17 cellular contexts compared by ENCODE assay signal in genomic region chr10:83724471-83725241, GRCh38.
DNase-seq lines count a peak whose midpoint lies in the region; ATAC-seq, FAIRE-seq and TF ChIP-seq lines count a peak whose summit lies in the region.
"Had no signal": no experiment of that assay in that cellular context is flagged by ENCODE, and none has a peak within 500 bp of the region (broad histone marks: within the 10 kb centered on the region; RNA-seq: fewer than 3 reads in every experiment).

No MANE protein-coding gene starts in this region.

- H3K4me3 ChIP-seq in neuronal stem cell (ENCODE audit: low read length in 2 of 2) = no peak overlapping the region
- H3K4me3 ChIP-seq: lung, vagina had no signal

- no peak overlapping the region for H2BK12ac ChIP-seq in neuronal stem cell (ENCODE audit: low read length)

- H3K9me3 ChIP-seq in neuronal stem cell (replicated peaks in 1 of 2; ENCODE audit: control insufficient read depth in 2 of 2, insufficient read depth in 1 of 2, low read depth in 1 of 2, low read length in 2 of 2) = no peaks in the 10 kb centered on the region
- H3K9me3 ChIP-seq: vagina had no signal

- no peak overlapping the region for H3K18ac ChIP-seq in neuronal stem cell (ENCODE audit: low read length)

- H3K27me3 Mint-ChIP-seq in activated T-helper 2 cell treated with anti-CD3 and anti-CD28 coated beads, Interferon-gamma antibody, Interleukin-2, Interleukin-4, amounts not matched to agents 10 μg/mL and 5 μg/mL and 100 μg/mL, durations not matched to agents 14 hours and 24 hours and 36 hours (ENCODE audit: low read depth) = no peaks in the 10 kb centered on the region
- H3K27me3 Mint-ChIP-seq: activated naive CD8-positive, alpha-beta T cell treated with anti-CD3 and anti-CD28 coated beads for 36 hours had no signal

- H3K9me3 Mint-ChIP-seq in activated T-helper 2 cell treated with anti-CD3 and anti-CD28 coated beads, Interferon-gamma antibody, Interleukin-2, Interleukin-4, amounts not matched to agents 10 μg/mL and 5 μg/mL and 100 μg/mL, durations not matched to agents 14 hours and 24 hours and 36 hours = no peaks in the 10 kb centered on the region
- H3K9me3 Mint-ChIP-seq: activated naive CD8-positive, alpha-beta T cell treated with anti-CD3 and anti-CD28 coated beads for 36 hours had no signal

- no peak overlapping the region for H4K91ac ChIP-seq in neuronal stem cell (ENCODE audit: low read depth, low read length, poor library complexity)

- H2BK5ac ChIP-seq in neuronal stem cell (ENCODE audit: low read length) = no peak overlapping the region

- H3K27ac ChIP-seq in neuronal stem cell (replicated peaks; ENCODE audit: low read length) = no peak overlapping the region
- H3K27ac ChIP-seq: vagina had no signal

- ATAC-seq in GM19395 (IDR thresholded peaks at IDR 0.05; ENCODE audit: unreplicated experiment) (peak; percentile 94), HG02763 (IDR thresholded peaks at IDR 0.05; ENCODE audit: unreplicated experiment) (peak; percentile 60), HG03565 (IDR thresholded peaks at IDR 0.05; ENCODE audit: unreplicated experiment) (peak; percentile 91)

- H2BK120ac ChIP-seq in neuronal stem cell (ENCODE audit: low read depth, low read length) = no peak overlapping the region

- H3K4me1 ChIP-seq in neuronal stem cell (ENCODE audit: control insufficient read depth in 2 of 2, insufficient read depth in 1 of 2, low read depth in 1 of 2, low read length in 2 of 2) = peaks cover 0 to 2% of the 10 kb centered on the region in 2 donors
- H3K4me1 ChIP-seq: vagina had no signal

- WGBS in neuronal stem cell (ENCODE audit: extremely low coverage in 2 of 2, insufficient read length in 2 of 2, insufficient replicate concordance in 1 of 2), 2 donors = no CpG with 5 or more reads among the region's 5 CpGs

- H3K4me1 Mint-ChIP-seq in activated T-helper 2 cell treated with anti-CD3 and anti-CD28 coated beads, Interferon-gamma antibody, Interleukin-2, Interleukin-4, amounts not matched to agents 10 μg/mL and 5 μg/mL and 100 μg/mL, durations not matched to agents 14 hours and 24 hours and 36 hours (ENCODE audit: low read depth) = no peaks in the 10 kb centered on the region
- H3K4me1 Mint-ChIP-seq: activated naive CD8-positive, alpha-beta T cell treated with anti-CD3 and anti-CD28 coated beads for 36 hours had no signal

- no peak overlapping the region for H2AK5ac ChIP-seq in neuronal stem cell (ENCODE audit: low read depth, low read length)

- H3K23ac ChIP-seq in neuronal stem cell (ENCODE audit: low read depth, low read length, poor library complexity) = no peak overlapping the region

- intact Hi-C loops in activated T-helper 2 cell treated with anti-CD3 and anti-CD28 coated beads, Interferon-gamma antibody, Interleukin-2, Interleukin-4, amounts not matched to agents 10 μg/mL and 5 μg/mL and 100 μg/mL, durations not matched to agents 14 hours and 24 hours and 36 hours (cut with micrococcal nuclease) = no loop called here

- H3K36me3 ChIP-seq in neuronal stem cell (replicated peaks in 1 of 2; ENCODE audit: control insufficient read depth in 2 of 2, insufficient read depth in 2 of 2, low read length in 2 of 2) = no peaks in the 10 kb centered on the region
- H3K36me3 ChIP-seq: vagina had no signal

- no peak overlapping the region for H3K4ac ChIP-seq in neuronal stem cell (ENCODE audit: low read length)

- H4K8ac ChIP-seq in neuronal stem cell (ENCODE audit: low read depth, low read length) = no peak overlapping the region

- peak; percentile 8 for DNase-seq in GM10266 (ENCODE audit: extremely low spot score)
- DNase-seq in activated T-helper 2 cell treated with anti-CD3 and anti-CD28 coated beads, Interferon-gamma antibody, Interleukin-2, Interleukin-4, amounts not matched to agents 10 μg/mL and 5 μg/mL and 100 μg/mL, durations not matched to agents 14 hours and 24 hours and 36 hours (ENCODE audit: low spot score) = no peak
- no peak for DNase-seq in RCC 7860 (ENCODE audit: low spot score)
- DNase-seq in neuronal stem cell (ENCODE audit: low spot score) = no peak
- no peak for DNase-seq in kidney tubule cell (ENCODE audit: low spot score)
- DNase-seq: ACHN; activated CD4-positive, alpha-beta T cell treated with anti-CD3 and anti-CD28 coated beads for 4 hours; activated naive CD8-positive, alpha-beta T cell treated with anti-CD3 and anti-CD28 coated beads for 36 hours; cortex of kidney; glutamatergic neuron; NCI-H1105 treated with DMSO at 0.1 percent for 48 hours; NCI-H526 treated with DMSO at 0.1 percent for 48 hours had no signal

- no peak overlapping the region for H3K4me2 ChIP-seq in neuronal stem cell (ENCODE audit: insufficient read depth, low read length, poor library complexity, severe bottlenecking)

- no peaks in the 10 kb centered on the region for H3K27me3 ChIP-seq in neuronal stem cell (ENCODE audit: control insufficient read depth in 3 of 3, insufficient read depth in 3 of 3, low read depth in 1 of 3, low read length in 3 of 3)
- H3K27me3 ChIP-seq: vagina had no signal

- no peaks in the 10 kb centered on the region for H3K36me3 Mint-ChIP-seq in activated T-helper 2 cell treated with anti-CD3 and anti-CD28 coated beads, Interferon-gamma antibody, Interleukin-2, Interleukin-4, amounts not matched to agents 10 μg/mL and 5 μg/mL and 100 μg/mL, durations not matched to agents 14 hours and 24 hours and 36 hours (ENCODE audit: low read depth)
- H3K36me3 Mint-ChIP-seq: activated naive CD8-positive, alpha-beta T cell treated with anti-CD3 and anti-CD28 coated beads for 36 hours had no signal

- H3K14ac ChIP-seq in neuronal stem cell (ENCODE audit: low read length) = no peak overlapping the region

- H3K9ac ChIP-seq in neuronal stem cell (ENCODE audit: low read depth, low read length, poor library complexity) = no peak overlapping the region

- no peak for TF ChIP-seq CTCF in GM10266 (IDR thresholded peaks at IDR 0.05; ENCODE audit: control insufficient read depth, insufficient read depth, low read depth, missing control alignments)

- H2AFZ ChIP-seq in neuronal stem cell (ENCODE audit: low read length) = no peak overlapping the region

- H3K4me3 Mint-ChIP-seq in activated T-helper 2 cell treated with anti-CD3 and anti-CD28 coated beads, Interferon-gamma antibody, Interleukin-2, Interleukin-4, amounts not matched to agents 10 μg/mL and 5 μg/mL and 100 μg/mL, durations not matched to agents 14 hours and 24 hours and 36 hours (ENCODE audit: low read depth) = no peak overlapping the region
- H3K4me3 Mint-ChIP-seq: activated naive CD8-positive, alpha-beta T cell treated with anti-CD3 and anti-CD28 coated beads for 36 hours had no signal

- H3K79me1 ChIP-seq in neuronal stem cell (ENCODE audit: low read depth, low read length) = no peaks in the 10 kb centered on the region

- no peak for FAIRE-seq in RCC 7860 (lab: Jason Lieb, UNC)

- no peak overlapping the region for H2BK15ac ChIP-seq in neuronal stem cell (ENCODE audit: low read length)

- H3K27ac Mint-ChIP-seq in activated T-helper 2 cell treated with anti-CD3 and anti-CD28 coated beads, Interferon-gamma antibody, Interleukin-2, Interleukin-4, amounts not matched to agents 10 μg/mL and 5 μg/mL and 100 μg/mL, durations not matched to agents 14 hours and 24 hours and 36 hours = no peak overlapping the region
- H3K27ac Mint-ChIP-seq: activated naive CD8-positive, alpha-beta T cell treated with anti-CD3 and anti-CD28 coated beads for 36 hours had no signal
